ENCODE assay signal across 14 cellular contexts in the genomic region with DNA sequence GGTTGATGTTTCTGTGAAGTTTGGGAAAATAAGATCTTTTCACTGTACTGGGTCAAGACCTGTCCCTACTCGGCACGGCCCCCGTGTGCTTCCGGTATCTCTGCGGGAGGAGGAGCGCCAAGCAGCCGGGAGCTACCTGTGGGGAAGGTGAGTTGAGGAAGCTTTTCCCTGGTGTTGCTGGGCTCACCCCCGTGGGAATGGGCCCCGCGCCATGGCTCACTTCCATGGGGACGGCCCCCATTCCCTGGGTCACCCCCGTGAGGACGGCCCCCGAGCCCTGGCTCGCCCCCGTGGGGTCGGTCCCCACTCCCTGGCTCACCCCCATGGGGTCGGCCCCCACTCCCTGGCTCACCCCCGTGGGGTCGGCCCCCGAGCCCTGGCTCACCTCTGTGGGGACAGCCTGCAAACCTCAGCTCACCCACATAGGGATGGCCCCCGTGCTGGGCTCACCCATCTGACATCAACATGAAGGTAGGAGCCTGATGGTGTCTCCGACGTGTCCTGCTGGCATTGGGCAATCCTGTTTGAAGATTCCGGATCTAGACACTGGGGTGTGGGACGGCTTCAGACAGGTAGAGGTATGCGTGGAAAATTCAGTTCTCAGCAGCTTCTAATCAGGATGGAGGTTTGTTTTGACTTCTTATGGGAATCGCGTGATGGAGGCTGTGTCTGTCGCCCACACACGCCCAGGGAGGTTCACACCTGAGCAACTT. TPM values are rescaled to one million over a fixed set of nuclear protein-coding genes. Genes with fewer than 3 reads are reported as not detected.
DNase-seq lines count a peak whose midpoint lies in the region; ATAC-seq and TF ChIP-seq lines count a peak whose summit lies in the region.
"Had no signal": no experiment of that assay in that cellular context is flagged by ENCODE, and none has a peak within 500 bp of the region (broad histone marks: within the 10 kb centered on the region; RNA-seq: fewer than 3 reads in every experiment).

No MANE protein-coding gene starts in this region.

- H3K9me3 ChIP-seq in BE2C, result no peaks in the 10 kb centered on the region
- no peaks in the 10 kb centered on the region for H3K9me3 ChIP-seq in GM23248 (ENCODE audit: low read depth)
- H3K9me3 ChIP-seq: tibial nerve had no signal

- H3K4me1 Mint-ChIP-seq in MCF 10A (ENCODE audit: insufficient read depth, unreplicated experiment), result no peaks in the 10 kb centered on the region
- peaks cover 19 to 21% of the 10 kb centered on the region in 2 donors for H3K4me1 Mint-ChIP-seq in natural killer cell treated with Interleukin-12 subunit alpha and Interleukin-12 subunit beta and Interleukin-15 and Interleukin-18, amount 100 ng/mL, for 72 hours (ENCODE audit: low read depth in 2 of 2)

- TF ChIP-seq CTCF in BE2C (IDR thresholded peaks at IDR 0.05; ENCODE audit: low read depth, low read length) (no peak), MCF 10A (IDR thresholded peaks at IDR 0.05; ENCODE audit: unreplicated experiment) (no peak)

- CTCF ChIA-PET in MCF 10A (lab: Yijun Ruan, JAX), result interaction anchor here (0.6 to 1.1 kb wide), 3 partner anchors 14 to 1680 kb away, joined by 3 to 5 read pairs (median 3); no protein-coding TSS in a partner anchor

- in situ Hi-C loops in GM23248 (cut with MboI), result loop anchor here (25.0 kb wide), 1 partner anchor 439 kb away; no protein-coding TSS in a partner anchor

- H3K4me3 ChIP-seq in BE2C (ENCODE audit: low read depth, low read length), result peak overlapping the region; percentile 59; the same call in 1 of the 2 replicates
- no peak overlapping the region for H3K4me3 ChIP-seq in GM23248

- no peak overlapping the region for H3K27ac ChIP-seq in GM23248

- H3K4me2 ChIP-seq in GM23248 (ENCODE audit: unreplicated experiment), result no peak overlapping the region

- DNase-seq in BE2C (no peak), GM23248 (no peak), MCF 10A (ENCODE audit: unreplicated experiment) (no peak), NCI-H1417 treated with DMSO at 0.1 percent for 48 hours (lab: John Stamatoyannopoulos, UW) (no peak), HCEC 1CT (no peak), NCI-H1930 (lab: John Stamatoyannopoulos, UW) (no peak)
- no peak for DNase-seq in natural killer cell treated with Interleukin-12 subunit alpha and Interleukin-12 subunit beta and Interleukin-15 and Interleukin-18, amount 100 ng/mL, for 72 hours (ENCODE audit: low spot score)
- DNase-seq: activated gamma-delta T cell, DMS79, MM.1S had no signal

- no peaks in the 10 kb centered on the region for H3K9me2 ChIP-seq in GM23248 (ENCODE audit: insufficient read depth)

- H3F3A ChIP-seq in GM23248 (ENCODE audit: insufficient read depth), result peaks cover 7% of the 10 kb centered on the region; the same call in 1 of the 2 replicates

- ATAC-seq in natural killer cell treated with Interleukin-12 subunit alpha and Interleukin-12 subunit beta and Interleukin-15 and Interleukin-18, amount 100 ng/mL, for 72 hours, result no peak
- no peak for ATAC-seq in GM21786 (IDR thresholded peaks at IDR 0.05; ENCODE audit: unreplicated experiment)

- POLR2A ChIA-PET in MCF 10A (lab: Yijun Ruan, JAX), result no interaction called here

- H3K27me3 ChIP-seq in BE2C (peaks cover 70% of the 10 kb centered on the region), GM23248 (replicated peaks; ENCODE audit: insufficient read depth) (peaks cover 46% of the 10 kb centered on the region)

- WGBS in GM23248 (ENCODE audit: low coverage in 1 of 2, low lambda C conversion rate in 2 of 2, missing lambda C conversion rate in 2 of 2), 2 experiments, result 80 to 85% methylated on average over 17 to 30 of the region's 31 CpGs

- no peaks in the 10 kb centered on the region for H3K9me3 Mint-ChIP-seq in MCF 10A (ENCODE audit: unreplicated experiment)
- no peaks in the 10 kb centered on the region for H3K9me3 Mint-ChIP-seq in natural killer cell treated with Interleukin-12 subunit alpha and Interleukin-12 subunit beta and Interleukin-15 and Interleukin-18, amount 100 ng/mL, for 72 hours

- H3K36me3 Mint-ChIP-seq in MCF 10A (ENCODE audit: insufficient read depth, unreplicated experiment), result no peaks in the 10 kb centered on the region
- no peaks in the 10 kb centered on the region for H3K36me3 Mint-ChIP-seq in natural killer cell treated with Interleukin-12 subunit alpha and Interleukin-12 subunit beta and Interleukin-15 and Interleukin-18, amount 100 ng/mL, for 72 hours

- H3K79me2 ChIP-seq in GM23248 (ENCODE audit: insufficient read depth), result no peaks in the 10 kb centered on the region

- H3K4me1 ChIP-seq in BE2C, result peaks cover 5% of the 10 kb centered on the region; the same call in 1 of the 2 replicates
- no peaks in the 10 kb centered on the region for H3K4me1 ChIP-seq in GM23248 (ENCODE audit: insufficient read depth)

- H3K27ac Mint-ChIP-seq in MCF 10A (ENCODE audit: low read depth, unreplicated experiment), result no peak overlapping the region
- no peak overlapping the region for H3K27ac Mint-ChIP-seq in natural killer cell treated with Interleukin-12 subunit alpha and Interleukin-12 subunit beta and Interleukin-15 and Interleukin-18, amount 100 ng/mL, for 72 hours

- H3K36me3 ChIP-seq in BE2C, result no peaks in the 10 kb centered on the region
- H3K36me3 ChIP-seq in GM23248 (ENCODE audit: low read depth), result no peaks in the 10 kb centered on the region
- H3K36me3 ChIP-seq: tibial nerve had no signal

- peak overlapping the region; percentile 67; the same call in 1 of the 2 replicates for H3K9ac ChIP-seq in GM23248

- peak overlapping the region; percentile 82; the same call in 1 of the 2 replicates for H2AFZ ChIP-seq in GM23248

- peak overlapping the region; percentile 68 for H3K4me3 Mint-ChIP-seq in MCF 10A (ENCODE audit: unreplicated experiment)
- H3K4me3 Mint-ChIP-seq in natural killer cell treated with Interleukin-12 subunit alpha and Interleukin-12 subunit beta and Interleukin-15 and Interleukin-18, amount 100 ng/mL, for 72 hours, result peak overlapping the region; percentile 62

- H3K27me3 Mint-ChIP-seq in MCF 10A (ENCODE audit: insufficient read depth, unreplicated experiment), result peaks cover 88% of the 10 kb centered on the region
- H3K27me3 Mint-ChIP-seq in natural killer cell treated with Interleukin-12 subunit alpha and Interleukin-12 subunit beta and Interleukin-15 and Interleukin-18, amount 100 ng/mL, for 72 hours, result peaks cover 18 to 28% of the 10 kb centered on the region in 2 donors

- BruUV-seq in MCF 10A (replicated peaks; lab: Mats Ljungman, UMichigan), result no TSS peak

- no peaks in the 10 kb centered on the region for H4K20me1 ChIP-seq in GM23248 (ENCODE audit: insufficient read depth)

- intact Hi-C loops in MCF 10A (cut with micrococcal nuclease), result no loop called here

RNA-seq across cellular contexts. Expression of gene LRCOL1, which starts 9.1 kb away (rescaled TPM):
- not detected for polyA plus RNA-seq in BE2C (2012; ENCODE audit: insufficient read depth, insufficient read length, low read depth)
- not detected in 2 replicates for total RNA-seq in GM23248 (2014; rRNA removed; shearing (Covaris generic))
- polyA plus RNA-seq in GM23248 (2016; fragmentation: Nextera tagmentation; extraction: Ambion mirVana), result not detected in 2 replicates
- total RNA-seq in MCF 10A (2022), result not detected in 2 replicates
- total RNA-seq in natural killer cell treated with Interleukin-12 subunit alpha and Interleukin-12 subunit beta and Interleukin-15 and Interleukin-18, amount 100 ng/mL, for 72 hours, result not detected
- total RNA-seq: myocyte, tibial nerve had no signal

RNA-seq across cellular contexts. Expression of gene P2RX2, which starts 17.2 kb away (rescaled TPM):
- 0.32 TPM for polyA plus RNA-seq in BE2C (2012; ENCODE audit: insufficient read depth, insufficient read length, low read depth)
- not detected in 2 replicates for total RNA-seq in GM23248 (2014; rRNA removed; shearing (Covaris generic))
- polyA plus RNA-seq in GM23248 (2016; fragmentation: Nextera tagmentation; extraction: Ambion mirVana), result not detected in 2 replicates
- not detected in 2 replicates for total RNA-seq in MCF 10A (2022)
- not detected for total RNA-seq in natural killer cell treated with Interleukin-12 subunit alpha and Interleukin-12 subunit beta and Interleukin-15 and Interleukin-18, amount 100 ng/mL, for 72 hours
- total RNA-seq: dermis microvascular lymphatic vessel endothelial cell, myocyte, tibial nerve had no signal
